In genomic region chr1:10509823-10510509, GRCh38 we compare ENCODE assay signal across 9 cellular contexts. TPM values are rescaled to one million over a fixed set of nuclear protein-coding genes. Genes with fewer than 3 reads are reported as not detected.
DNase-seq lines count a peak whose midpoint lies in the region; ATAC-seq and TF ChIP-seq lines count a peak whose summit lies in the region.
"Had no signal": no experiment of that assay in that cellular context is flagged by ENCODE, and none has a peak within 500 bp of the region (broad histone marks: within the 10 kb centered on the region; RNA-seq: fewer than 3 reads in every experiment).

No MANE protein-coding gene starts in this region.

- ATAC-seq in DND-41 (ENCODE audit: insufficient read depth, low read depth) (no peak), left cardiac atrium (no peak)

- H3K4me3 ChIP-seq in DND-41 (ENCODE audit: low read depth in 1 of 2, low read length in 2 of 2), result peak overlapping the region in 1 of 2 experiments; percentile 48; a peak in 2 of 4 replicates
- no peak overlapping the region for H3K4me3 ChIP-seq in breast epithelium
- no peak overlapping the region for H3K4me3 ChIP-seq in prostate gland

- DNase-seq in DND-41 (no peak), NCI-H748 treated with DMSO at 0.1 percent for 48 hours (lab: John Stamatoyannopoulos, UW) (peak; percentile 19), breast epithelium (ENCODE audit: low spot score in 2 of 2) (no peak), prostate gland (ENCODE audit: low spot score) (no peak), pons (ENCODE audit: low spot score) (no peak), nucleus accumbens (lab: John Stamatoyannopoulos, UW) (no peak), dedifferentiated amniotic fluid mesenchymal stem cell (ENCODE audit: extremely low spot score) (no peak), left cardiac atrium (no peak)
- DNase-seq: NCI-H2171 had no signal

- H3K79me2 ChIP-seq in DND-41 (ENCODE audit: insufficient read depth, low read length), result peaks cover 76% of the 10 kb centered on the region

- H3K27me3 ChIP-seq in DND-41 (ENCODE audit: insufficient read depth, low read length, poor library complexity) (no peaks in the 10 kb centered on the region), breast epithelium (no peaks in the 10 kb centered on the region), prostate gland (replicated peaks; ENCODE audit: insufficient read depth) (no peaks in the 10 kb centered on the region)

- no peaks in the 10 kb centered on the region for H3K9me3 ChIP-seq in DND-41 (ENCODE audit: insufficient read depth, low read length, severe bottlenecking)
- no peaks in the 10 kb centered on the region for H3K9me3 ChIP-seq in breast epithelium
- H3K9me3 ChIP-seq in prostate gland, result no peaks in the 10 kb centered on the region

- H3K27ac ChIP-seq in DND-41 (ENCODE audit: low read length) (peak overlapping the region; percentile 93), breast epithelium (peak overlapping the region; percentile 13 to 34), prostate gland (peak overlapping the region; percentile 47 to 57)

- H3K36me3 ChIP-seq in DND-41 (ENCODE audit: insufficient read depth, low read length) (no peaks in the 10 kb centered on the region), breast epithelium (no peaks in the 10 kb centered on the region), prostate gland (no peaks in the 10 kb centered on the region)

- peak overlapping the region; percentile 64 for H3K4me2 ChIP-seq in DND-41 (ENCODE audit: insufficient read depth, low read length)

- H2AFZ ChIP-seq in DND-41 (ENCODE audit: low read depth, low read length), result peak overlapping the region; percentile 54

- 0 out of 2 replicates have a peak, but pooled peaks cover 3% of the 10 kb centered on the region for H4K20me1 ChIP-seq in DND-41 (ENCODE audit: insufficient read depth, low read length)

- TF ChIP-seq CTCF in DND-41 (IDR thresholded peaks at IDR 0.05; ENCODE audit: borderline replicate concordance, extremely low read depth, low read length, poor library complexity, severe bottlenecking), result no peak
- TF ChIP-seq CTCF in breast epithelium (IDR thresholded peaks at IDR 0.05), result no peak
- TF ChIP-seq CTCF in prostate gland (IDR thresholded peaks at IDR 0.05), result no peak

- peak overlapping the region; percentile 64 for H3K9ac ChIP-seq in DND-41 (ENCODE audit: low read depth, low read length)

- WGBS in prostate gland, result 62% methylated on average over 6 of the region's 6 CpGs

- H3K4me1 ChIP-seq in DND-41 (ENCODE audit: insufficient read depth, low read length), result peaks cover 72% of the 10 kb centered on the region
- peaks cover 0 to 8% of the 10 kb centered on the region in 2 donors for H3K4me1 ChIP-seq in breast epithelium
- peaks cover 18% of the 10 kb centered on the region for H3K4me1 ChIP-seq in prostate gland (replicated peaks)

- intact Hi-C loops in breast epithelium (cut with DNase I; ENCODE audit: low total_unique reads) (no loop called here), prostate gland (cut with DNase I) (loop anchor here (5.0 kb wide), 2 partner anchors 357 to 432 kb away; no protein-coding TSS in a partner anchor), left cardiac atrium (cut with DNase I) (loop anchor here (5.0 to 10.0 kb wide), 2 partner anchors 362 to 455 kb away; no protein-coding TSS in a partner anchor)

- TF ChIP-seq POLR2A in breast epithelium (IDR thresholded peaks at IDR 0.05) (no peak), prostate gland (IDR thresholded peaks at IDR 0.05) (no peak)

RNA-seq across cellular contexts. Expression of gene PEX14, which starts 35.2 kb away (rescaled TPM):
- total RNA-seq in breast epithelium, result 10 to 100 TPM; 12.5 to 16.1 (median 14.8) TPM
- 10 to 100 TPM; 26.1 to 34.7 TPM for total RNA-seq in prostate gland
- total RNA-seq in left cardiac atrium, result 10 to 100 TPM; 17.6 to 24.7 TPM

RNA-seq across cellular contexts. Expression of gene DFFA, which starts 37.6 kb away (rescaled TPM):
- total RNA-seq in breast epithelium (10 to 100 TPM; 19.7 to 22.8 (median 21.3) TPM), prostate gland (10 to 100 TPM; 24.8 to 35.5 TPM), left cardiac atrium (10 to 100 TPM; 26.1 to 28.3 TPM)

Comparison
In these comparisons a context has a peak if more than half of its experiments do, and no peak if none do; other contexts are left out.
1. H3K27ac ChIP-seq: peak in every context shown above with its lines; median percentile 93 in DND-41; 52 in prostate gland; 24 in breast epithelium.